ENCODE assay signal across 8 cellular contexts in genomic region chr3:52225452-52226228, GRCh38. TPM values are rescaled to one million over a fixed set of nuclear protein-coding genes. Genes with fewer than 3 reads are reported as not detected.
DNase-seq lines count a peak whose midpoint lies in the region; ATAC-seq and TF ChIP-seq lines count a peak whose summit lies in the region.

TSS of gene TLR9 (minus strand) at chr3:52225645. CDS start at chr3:52225529, 116 bp downstream.

- H3K27me3 Mint-ChIP-seq in CD4-positive, alpha-beta T cell, result no peaks in the 10 kb centered on the region

- H3K9me3 ChIP-seq in CD4-positive, alpha-beta T cell (ENCODE audit: control insufficient read depth, low read length), result no peaks in the 10 kb centered on the region
- no peaks in the 10 kb centered on the region for H3K9me3 ChIP-seq in mononuclear cell (ENCODE audit: low read depth, low read length)

- peak within 1 kb of the TSS; percentile 90 for H3K27ac Mint-ChIP-seq in CD4-positive, alpha-beta T cell

- H3K4me3 Mint-ChIP-seq in CD4-positive, alpha-beta T cell, result peak within 1 kb of the TSS; percentile 73

- CTCF ChIA-PET in CD4-positive, alpha-beta T cell (lab: Charles Lee), result interaction anchor here (0.6 to 3.0 kb wide), 2 partner anchors 28 to 113 kb away, joined by 3 to 18 read pairs; no protein-coding TSS in a partner anchor

- H3K27me3 ChIP-seq in CD4-positive, alpha-beta T cell (ENCODE audit: control insufficient read depth, insufficient read depth, low read length), result no peaks in the 10 kb centered on the region
- no peaks in the 10 kb centered on the region for H3K27me3 ChIP-seq in mononuclear cell (ENCODE audit: insufficient read depth, low read length)

- peak within 1 kb of the TSS; percentile 16 for H3K4me3 ChIP-seq in mononuclear cell (ENCODE audit: low read length)

- no peak for TF ChIP-seq CTCF in CD4-positive, alpha-beta T cell (IDR thresholded peaks at IDR 0.05)

- H3K36me3 Mint-ChIP-seq in CD4-positive, alpha-beta T cell (ENCODE audit: low read depth), result peaks cover 37% of the 10 kb centered on the region

- H3K4me1 ChIP-seq in mononuclear cell (ENCODE audit: insufficient read depth, low read length), result peaks cover 54% of the 10 kb centered on the region

- in situ Hi-C loops in GM18951 (cut with MboI; ENCODE audit: low sequenced_read_pairs, unreplicated experiment), result loop anchor here (10.0 kb wide), 1 partner anchor 119 kb away; no protein-coding TSS in a partner anchor

- POLR2A ChIA-PET in CD4-positive, alpha-beta T cell (lab: Charles Lee), result interaction anchor here (0.9 to 8.6 kb wide), 6 partner anchors 9 to 56 kb away, joined by 4 to 74 read pairs (median 10); partner anchors contain the start of genes TWF2 and WDR82

- TF ChIP-seq POLR2A in GM18951 (IDR thresholded peaks at IDR 0.05; ENCODE audit: extremely low read depth, insufficient read depth, insufficient read length), result peak; percentile 83

- H3K9me3 Mint-ChIP-seq in CD4-positive, alpha-beta T cell, result no peaks in the 10 kb centered on the region

- peaks cover 68% of the 10 kb centered on the region for H3K4me1 Mint-ChIP-seq in CD4-positive, alpha-beta T cell (ENCODE audit: low read depth)

- peak within 1 kb of the TSS; percentile 51 for H3K27ac ChIP-seq in CD4-positive, alpha-beta T cell (ENCODE audit: low read depth, low read length)

- ATAC-seq in CD4-positive, alpha-beta T cell (ENCODE audit: poor library complexity), result peak; percentile 59
- ATAC-seq in HG03039 (IDR thresholded peaks at IDR 0.05; ENCODE audit: unreplicated experiment), result peak; percentile 51

- intact Hi-C loops in CD4-positive, alpha-beta T cell (cut with DNase I, micrococcal nuclease), result no loop called here

- peak in 1 of 10 experiments; percentile 38 for DNase-seq in CD4-positive, alpha-beta T cell
- peak; percentile 69 for DNase-seq in OCI-M1 (lab: John Stamatoyannopoulos, UW)
- DNase-seq in cortex of kidney (lab: John Stamatoyannopoulos, UW), result no peak
- DNase-seq in H4 (ENCODE audit: low spot score), result no peak
- DNase-seq in NCI-H69 (lab: John Stamatoyannopoulos, UW), result no peak

RNA-seq across cellular contexts. Expression of gene TLR9, which starts in this region (rescaled TPM):
- under 1 TPM; 0.08 to 0.17 TPM for total RNA-seq in CD4-positive, alpha-beta T cell
- 0.21 TPM for total RNA-seq in mononuclear cell
- not detected in 2 replicates for total RNA-seq in H4 (2014; rRNA removed; shearing (Covaris generic))

Comparison
In these comparisons a context has a peak if more than half of its experiments do, and no peak if none do; other contexts are left out.
1. Peak in ATAC-seq and H3K27ac ChIP-seq in CD4-positive, alpha-beta T cell; RNA of the gene not detected or under 1 TPM.